ENCODE assay signal across 8 cellular contexts in genomic region chr12:12803186-12803585, GRCh38. TPM values are rescaled to one million over a fixed set of nuclear protein-coding genes. Genes with fewer than 3 reads are reported as not detected.
DNase-seq lines count a peak whose midpoint lies in the region; ATAC-seq, FAIRE-seq and TF ChIP-seq lines count a peak whose summit lies in the region.

No MANE protein-coding gene starts in this region.

- FAIRE-seq in urothelium cell line (lab: Jason Lieb, UNC), result peak; percentile 89

- no peaks in the 10 kb centered on the region for H3K27me3 Mint-ChIP-seq in MCF 10A (ENCODE audit: insufficient read depth, unreplicated experiment)

- H3K9me3 ChIP-seq in SK-N-SH (no peaks in the 10 kb centered on the region), WERI-Rb-1 (ENCODE audit: severe bottlenecking) (peaks cover 2% of the 10 kb centered on the region)

- no peaks in the 10 kb centered on the region for H3K79me2 ChIP-seq in SK-N-SH (ENCODE audit: insufficient read depth)

- H3K9me2 ChIP-seq in SK-N-SH, result no peaks in the 10 kb centered on the region

- no peak for TF ChIP-seq RAD21 in SK-N-SH (IDR thresholded peaks at IDR 0.05; ENCODE audit: low read length)

- CTCF ChIA-PET in SK-N-SH (lab: Yijun Ruan, JAX), result interaction anchor here (1.3 to 2.5 kb wide), 4 partner anchors 9 to 14 kb away, joined by 5 to 18 read pairs (median 7); partner anchors contain the start of gene DDX47
- CTCF ChIA-PET in MCF 10A (lab: Yijun Ruan, JAX), result interaction anchor here (0.6 to 5.2 kb wide), 6 partner anchors 9 to 277 kb away, joined by 3 to 62 read pairs (median 7); no protein-coding TSS in a partner anchor

- H2AFZ ChIP-seq in SK-N-SH (ENCODE audit: low read depth), result no peak overlapping the region

- H3K9ac ChIP-seq in SK-N-SH, result no peak overlapping the region

- TF ChIP-seq CTCF in SK-N-SH (IDR thresholded peaks at IDR 0.05), result no peak
- TF ChIP-seq CTCF in MCF 10A (IDR thresholded peaks at IDR 0.05; ENCODE audit: unreplicated experiment), result no peak
- no peak for TF ChIP-seq CTCF in lower leg skin (IDR thresholded peaks at IDR 0.05)
- no peak for TF ChIP-seq CTCF in WERI-Rb-1 (IDR thresholded peaks at IDR 0.05; ENCODE audit: low read depth, low read length)

- no CpG with 5 or more reads among the region's 2 CpGs for WGBS in SK-N-SH (ENCODE audit: low lambda C conversion rate)
- 9 to 37% methylated on average over 2 of the region's 2 CpGs for WGBS in lower leg skin, 2 donors

- H3K4me3 ChIP-seq in SK-N-SH (ENCODE audit: low read depth in 2 of 2, low read length in 1 of 2) (no peak overlapping the region), lower leg skin (ENCODE audit: low read depth, poor library complexity, severe bottlenecking) (no peak overlapping the region), WERI-Rb-1 (ENCODE audit: low read depth, low read length) (no peak overlapping the region)

- H3K27ac Mint-ChIP-seq in MCF 10A (ENCODE audit: low read depth, unreplicated experiment), result peak overlapping the region; percentile 67

- no peaks in the 10 kb centered on the region for H4K20me1 ChIP-seq in SK-N-SH (ENCODE audit: insufficient read depth)

- TF ChIP-seq POLR2A in lower leg skin (IDR thresholded peaks at IDR 0.05), result no peak

- peaks cover 5% of the 10 kb centered on the region for H3K36me3 Mint-ChIP-seq in MCF 10A (ENCODE audit: insufficient read depth, unreplicated experiment)

- peaks cover 19% of the 10 kb centered on the region for H3F3A ChIP-seq in SK-N-SH (replicated peaks; ENCODE audit: insufficient read depth)

- H3K36me3 ChIP-seq in SK-N-SH (replicated peaks in 1 of 2; ENCODE audit: control insufficient read depth in 1 of 2, insufficient read depth in 2 of 2, low read length in 1 of 2), result no peaks in the 10 kb centered on the region
- H3K36me3 ChIP-seq in WERI-Rb-1, result no peaks in the 10 kb centered on the region

- peak; percentile 87 for ATAC-seq in GM21529 (IDR thresholded peaks at IDR 0.05; ENCODE audit: unreplicated experiment)

- POLR2A ChIA-PET in SK-N-SH (lab: Yijun Ruan, JAX), result interaction anchor here (0.7 kb wide), 1 partner anchor 1175 kb away, joined by 3 read pairs; no protein-coding TSS in a partner anchor
- POLR2A ChIA-PET in MCF 10A (lab: Yijun Ruan, JAX), result interaction anchor here (0.6 to 4.2 kb wide), 24 partner anchors 8 to 1543 kb away, joined by 3 to 41 read pairs (median 4); partner anchors contain the start of genes CREBL2, DDX47 and GPRC5A

- TF ChIP-seq EP300 in SK-N-SH (IDR thresholded peaks at IDR 0.05; ENCODE audit: borderline replicate concordance in 1 of 2, low read depth in 1 of 2, low read length in 1 of 2), result peak in 1 of 2 experiments; percentile 34; a peak in 1 of 4 replicates

- no peaks in the 10 kb centered on the region for H3K9me3 Mint-ChIP-seq in MCF 10A (ENCODE audit: unreplicated experiment)

- intact Hi-C loops in MCF 10A (cut with micrococcal nuclease), result loop anchor here (1.0 kb wide), 1 partner anchor 14 kb away; no protein-coding TSS in a partner anchor
- intact Hi-C loops in lower leg skin (cut with DNase I; ENCODE audit: low total_unique reads), result no loop called here

- H3K4me2 ChIP-seq in SK-N-SH, result 0 out of 2 replicates have a peak overlapping the region, but pooled peaks have one; percentile 27

- peaks cover 4 to 26% of the 10 kb centered on the region in 2 experiments; a peak in 2 of 4 replicates for H3K4me1 ChIP-seq in SK-N-SH (ENCODE audit: control insufficient read depth in 1 of 2, insufficient read depth in 2 of 2, low read depth in 1 of 2, low read length in 1 of 2)

- DNase-seq in EL (peak; percentile 85), HK-2 (ENCODE audit: unreplicated experiment) (peak; percentile 72), SK-N-SH (peak; percentile 27), MCF 10A (ENCODE audit: unreplicated experiment) (peak; percentile 99), lower leg skin (ENCODE audit: low spot score in 2 of 2) (peak; percentile 84 to 91), urothelium cell line (ENCODE audit: low spot score) (peak; percentile 99), WERI-Rb-1 (no peak)

- peaks cover 48% of the 10 kb centered on the region for H3K4me1 Mint-ChIP-seq in MCF 10A (ENCODE audit: insufficient read depth, unreplicated experiment)

- no peaks in the 10 kb centered on the region for H3K27me3 ChIP-seq in SK-N-SH (ENCODE audit: insufficient read depth)
- no peaks in the 10 kb centered on the region for H3K27me3 ChIP-seq in WERI-Rb-1 (ENCODE audit: insufficient read depth, low read depth, severe bottlenecking)

- peak overlapping the region; percentile 11 for H3K4me3 Mint-ChIP-seq in MCF 10A (ENCODE audit: unreplicated experiment)

- BruUV-seq in MCF 10A (replicated peaks; lab: Mats Ljungman, UMichigan), result no TSS peak

- peak overlapping the region in 1 of 2 experiments; percentile 59; a peak in 2 of 4 replicates for H3K27ac ChIP-seq in SK-N-SH (ENCODE audit: low read depth in 2 of 2, low read length in 1 of 2)
- no peak overlapping the region for H3K27ac ChIP-seq in WERI-Rb-1

TF ChIP-seq in SK-N-SH, 30 proteins besides CTCF, POLR2A, EP300 and RAD21 (continues in another document):
- no peak; the same call in 1 of the 2 replicates for TF ChIP-seq RXRA (IDR thresholded peaks at IDR 0.05; ENCODE audit: borderline replicate concordance, low read depth)
- peak; percentile 72 for TF ChIP-seq NFIC (IDR thresholded peaks at IDR 0.05; ENCODE audit: borderline replicate concordance)
- 0 out of 2 replicates have a peak, but pooled peaks have one; percentile 42 for TF ChIP-seq MAX (IDR thresholded peaks at IDR 0.05; ENCODE audit: low read depth)
- no peak for TF ChIP-seq FOXM1 (IDR thresholded peaks at IDR 0.05; ENCODE audit: low read depth)
- TF ChIP-seq CHD2 (IDR thresholded peaks at IDR 0.05; ENCODE audit: low read length, partially characterized antibody), result no peak
- peak; percentile 82 for TF ChIP-seq TCF12 (IDR thresholded peaks at IDR 0.05)
- TF ChIP-seq, protein P1, sequence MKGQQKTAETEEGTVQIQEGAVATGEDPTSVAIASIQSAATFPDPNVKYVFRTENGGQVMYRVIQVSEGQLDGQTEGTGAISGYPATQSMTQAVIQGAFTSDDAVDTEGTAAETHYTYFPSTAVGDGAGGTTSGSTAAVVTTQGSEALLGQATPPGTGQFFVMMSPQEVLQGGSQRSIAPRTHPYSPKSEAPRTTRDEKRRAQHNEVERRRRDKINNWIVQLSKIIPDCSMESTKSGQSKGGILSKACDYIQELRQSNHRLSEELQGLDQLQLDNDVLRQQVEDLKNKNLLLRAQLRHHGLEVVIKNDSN (IDR thresholded peaks at IDR 0.05; ENCODE audit: borderline replicate concordance, low read depth), result peak; percentile 55; the same call in 1 of the 2 replicates
- TF ChIP-seq, protein P2, sequence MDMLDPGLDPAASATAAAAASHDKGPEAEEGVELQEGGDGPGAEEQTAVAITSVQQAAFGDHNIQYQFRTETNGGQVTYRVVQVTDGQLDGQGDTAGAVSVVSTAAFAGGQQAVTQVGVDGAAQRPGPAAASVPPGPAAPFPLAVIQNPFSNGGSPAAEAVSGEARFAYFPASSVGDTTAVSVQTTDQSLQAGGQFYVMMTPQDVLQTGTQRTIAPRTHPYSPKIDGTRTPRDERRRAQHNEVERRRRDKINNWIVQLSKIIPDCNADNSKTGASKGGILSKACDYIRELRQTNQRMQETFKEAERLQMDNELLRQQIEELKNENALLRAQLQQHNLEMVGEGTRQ (IDR thresholded peaks at IDR 0.05; ENCODE audit: borderline replicate concordance, low read depth, low read length), result no peak
- TF ChIP-seq MXI1 (IDR thresholded peaks at IDR 0.05; ENCODE audit: low read depth, low read length), result no peak
- TF ChIP-seq EZH2phosphoT487 (IDR thresholded peaks at IDR 0.05; ENCODE audit: borderline replicate concordance, low read depth), result no peak
- no peak for TF ChIP-seq RCOR1 (IDR thresholded peaks at IDR 0.05; ENCODE audit: low read length)
- 0 out of 2 replicates have a peak, but pooled peaks have one; percentile 17 for TF ChIP-seq ELF1 (IDR thresholded peaks at IDR 0.05)
- TF ChIP-seq NRF1 (IDR thresholded peaks at IDR 0.05; ENCODE audit: low read depth, low read length), result no peak
- no peak for TF ChIP-seq TAF1 (IDR thresholded peaks at IDR 0.05; ENCODE audit: borderline replicate concordance, low read depth, low read length)
- no peak for TF ChIP-seq SIN3A (IDR thresholded peaks at IDR 0.05; ENCODE audit: borderline replicate concordance, low read depth, low read length)
- TF ChIP-seq, protein P3, sequence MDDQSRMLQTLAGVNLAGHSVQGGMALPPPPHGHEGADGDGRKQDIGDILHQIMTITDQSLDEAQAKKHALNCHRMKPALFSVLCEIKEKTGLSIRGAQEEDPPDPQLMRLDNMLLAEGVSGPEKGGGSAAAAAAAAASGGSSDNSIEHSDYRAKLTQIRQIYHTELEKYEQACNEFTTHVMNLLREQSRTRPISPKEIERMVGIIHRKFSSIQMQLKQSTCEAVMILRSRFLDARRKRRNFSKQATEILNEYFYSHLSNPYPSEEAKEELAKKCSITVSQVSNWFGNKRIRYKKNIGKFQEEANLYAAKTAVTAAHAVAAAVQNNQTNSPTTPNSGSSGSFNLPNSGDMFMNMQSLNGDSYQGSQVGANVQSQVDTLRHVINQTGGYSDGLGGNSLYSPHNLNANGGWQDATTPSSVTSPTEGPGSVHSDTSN (IDR thresholded peaks at IDR 0.05), result 0 out of 2 replicates have a peak, but pooled peaks have one; percentile 9
- no peak for TF ChIP-seq YY1 (IDR thresholded peaks at IDR 0.05; ENCODE audit: low read depth)
- TF ChIP-seq GATA2 (CRISPR knock-in tag; IDR thresholded peaks at IDR 0.05), result no peak
- peak; percentile 74 for TF ChIP-seq JUND (IDR thresholded peaks at IDR 0.05)
- TF ChIP-seq FOSL2 (IDR thresholded peaks at IDR 0.05; ENCODE audit: borderline replicate concordance, low read depth), result peak; percentile 80; the same call in 1 of the 2 replicates
- TF ChIP-seq SMC3 (IDR thresholded peaks at IDR 0.05; ENCODE audit: low read depth, low read length), result no peak

RNA-seq across cellular contexts. Expression of gene DDX47, which starts 10.0 kb away (rescaled TPM):
- 68.4 and 90.9 TPM in 2 replicates for polyA plus RNA-seq in SK-N-SH (2012; rRNA removed)
- 85.1 and 94.5 TPM in 2 replicates for polyA plus RNA-seq in SK-N-SH (2012; cell fraction: cytosol; rRNA removed)
- 82.2 and 158 TPM in 2 replicates for polyA plus RNA-seq in SK-N-SH (2012; cell fraction: nucleus; rRNA removed)
- total RNA-seq in MCF 10A (2022), result 47.0 and 47.7 TPM in 2 replicates
- 10 to 100 TPM; 38.7 to 59.8 (median 55.4) TPM for total RNA-seq in lower leg skin

RNA-seq across cellular contexts. Expression of gene APOLD1, which starts 17.7 kb away (rescaled TPM):
- polyA plus RNA-seq in SK-N-SH (2012; rRNA removed), result 1.6 and 1.7 TPM in 2 replicates
- polyA plus RNA-seq in SK-N-SH (2012; cell fraction: cytosol; rRNA removed), result 1.4 TPM in 2 replicates
- polyA plus RNA-seq in SK-N-SH (2012; cell fraction: nucleus; rRNA removed), result 3.5 and 4.8 TPM in 2 replicates
- 8.0 and 8.2 TPM in 2 replicates for total RNA-seq in MCF 10A (2022)
- 10 to 100 TPM; 26.1 to 89.7 (median 34.7) TPM for total RNA-seq in lower leg skin
